Comparison of ENCODE assay signal across 1 cellular context in the genomic region with DNA sequence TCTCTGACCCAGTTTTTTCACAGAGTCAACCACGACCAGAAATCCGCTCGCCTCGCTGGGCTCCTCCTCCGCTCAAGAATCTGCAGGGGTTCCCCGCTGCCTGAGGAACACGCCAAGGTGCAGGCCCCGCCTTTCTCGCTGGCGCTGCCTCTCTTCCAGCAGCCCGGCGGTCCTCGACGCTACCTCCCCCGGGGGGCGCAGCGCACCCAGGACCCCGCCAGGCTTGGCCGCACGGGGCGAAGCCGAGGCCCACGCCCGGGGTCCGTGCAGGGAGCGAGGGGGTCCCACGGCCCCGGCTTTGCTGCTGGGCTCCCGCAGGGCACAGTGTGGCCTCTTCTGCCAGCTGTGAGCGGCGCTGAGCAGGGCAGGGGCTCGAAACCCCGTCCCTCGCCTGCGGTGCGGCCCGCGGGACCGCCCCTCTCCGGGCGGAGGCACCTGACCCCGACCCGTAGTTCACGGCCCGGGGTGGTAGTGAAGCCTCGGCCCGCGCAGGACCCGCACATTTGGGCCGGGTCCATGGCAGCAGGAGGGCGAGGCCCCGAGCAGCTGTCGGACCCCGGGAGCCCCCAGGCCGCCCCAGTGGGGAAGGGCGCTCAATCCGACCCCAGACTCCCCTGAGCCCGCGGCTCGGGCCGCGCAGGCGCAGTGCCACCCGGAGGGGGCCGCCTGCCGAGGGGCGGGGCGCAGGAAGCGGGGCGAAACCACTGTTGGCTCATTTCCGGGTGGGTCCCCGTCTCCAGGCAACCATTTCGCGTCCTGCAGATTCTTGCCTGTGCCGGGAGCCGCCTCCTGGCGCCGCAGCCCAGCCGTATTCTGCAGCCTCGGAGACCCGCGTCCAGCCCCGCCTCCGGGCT.
TF ChIP-seq lines count a peak whose summit lies in the region.

No MANE protein-coding gene starts in this region.

TF ChIP-seq in K562, 482 proteins besides CTCF, POLR2A, EP300 and RAD21 (continued from another document and continues in another):
- TF ChIP-seq SIRT6 (IDR thresholded peaks at IDR 0.05; ENCODE audit: low read depth, low read length) (no peak), ZNF77 (CRISPR knock-in tag; IDR thresholded peaks at IDR 0.05) (no peak), YY1 (IDR thresholded peaks at IDR 0.05; ENCODE audit: borderline replicate concordance in 1 of 3, control insufficient read depth in 1 of 3, extremely low read depth in 1 of 3, insufficient read depth in 3 of 3, insufficient read length in 1 of 3, insufficient replicate concordance in 2 of 3, low read depth in 1 of 3, low read length in 2 of 3) (peak in 1 of 3 experiments; percentile 19), ZNF384 (IDR thresholded peaks at IDR 0.05; ENCODE audit: low read depth, low read length) (no peak), NCOR1 (IDR thresholded peaks at IDR 0.05) (no peak), ZNF76 (CRISPR knock-in tag; IDR thresholded peaks at IDR 0.05; ENCODE audit: borderline replicate concordance) (peak; percentile 68; the same call in 1 of the 2 replicates), ZBTB17 (CRISPR knock-in tag; IDR thresholded peaks at IDR 0.05) (no peak), CBFA2T3 (IDR thresholded peaks at IDR 0.05) (no peak), ZNF23 (CRISPR knock-in tag; IDR thresholded peaks at IDR 0.05) (no peak), ZNF644 (tag; IDR thresholded peaks at IDR 0.05; ENCODE audit: low read depth) (no peak), BRD9 (IDR thresholded peaks at IDR 0.05; ENCODE audit: low read depth, partially characterized antibody) (no peak), ZBTB8A (IDR thresholded peaks at IDR 0.05; ENCODE audit: partially characterized antibody) (no peak), MCM2 (IDR thresholded peaks at IDR 0.05; ENCODE audit: low read depth) (no peak), KLF10 (CRISPR knock-in tag; IDR thresholded peaks at IDR 0.05) (no peak), ZNF707 (CRISPR knock-in tag; conservative IDR thresholded peaks at IDR 0.05) (no peak), NFYB (IDR thresholded peaks at IDR 0.05; ENCODE audit: extremely low read depth, insufficient read length) (no peak), FOXK2 (conservative IDR thresholded peaks at IDR 0.05 in 1 of 2, IDR thresholded peaks at IDR 0.05 in 1 of 2; ENCODE audit: low read depth in 2 of 2) (peak in 1 of 2 experiments; percentile 65; a peak in 2 of 4 replicates), IFI16 (CRISPR knock-in tag; IDR thresholded peaks at IDR 0.05) (no peak), NR2C2 (CRISPR knock-in tag; IDR thresholded peaks at IDR 0.05) (peak; percentile 48; the same call in 1 of the 2 replicates), NR2C2 (tag; IDR thresholded peaks at IDR 0.05) (peak; percentile 91), HNRNPUL1 (IDR thresholded peaks at IDR 0.05; ENCODE audit: low read length) (no peak), ZNF766 (CRISPR knock-in tag; conservative IDR thresholded peaks at IDR 0.05) (no peak), SP2 (IDR thresholded peaks at IDR 0.05; ENCODE audit: extremely low read depth, low read depth, low read length, poor library complexity, severe bottlenecking) (no peak), RBM34 (IDR thresholded peaks at IDR 0.05; ENCODE audit: borderline replicate concordance, insufficient read depth, low read length) (peak; percentile 94), PRMT5 (CRISPR knock-in tag; IDR thresholded peaks at IDR 0.05) (no peak), ZNF174 (CRISPR knock-in tag; IDR thresholded peaks at IDR 0.05) (no peak)
- TF ChIP-seq, protein P1, sequence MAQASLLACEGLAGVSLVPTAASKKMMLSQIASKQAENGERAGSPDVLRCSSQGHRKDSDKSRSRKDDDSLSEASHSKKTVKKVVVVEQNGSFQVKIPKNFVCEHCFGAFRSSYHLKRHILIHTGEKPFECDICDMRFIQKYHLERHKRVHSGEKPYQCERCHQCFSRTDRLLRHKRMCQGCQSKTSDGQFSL (CRISPR knock-in tag; IDR thresholded peaks at IDR 0.05): no peak
- TF ChIP-seq, protein P1 (tag; IDR thresholded peaks at IDR 0.05): no peak
- TF ChIP-seq, protein P2, sequence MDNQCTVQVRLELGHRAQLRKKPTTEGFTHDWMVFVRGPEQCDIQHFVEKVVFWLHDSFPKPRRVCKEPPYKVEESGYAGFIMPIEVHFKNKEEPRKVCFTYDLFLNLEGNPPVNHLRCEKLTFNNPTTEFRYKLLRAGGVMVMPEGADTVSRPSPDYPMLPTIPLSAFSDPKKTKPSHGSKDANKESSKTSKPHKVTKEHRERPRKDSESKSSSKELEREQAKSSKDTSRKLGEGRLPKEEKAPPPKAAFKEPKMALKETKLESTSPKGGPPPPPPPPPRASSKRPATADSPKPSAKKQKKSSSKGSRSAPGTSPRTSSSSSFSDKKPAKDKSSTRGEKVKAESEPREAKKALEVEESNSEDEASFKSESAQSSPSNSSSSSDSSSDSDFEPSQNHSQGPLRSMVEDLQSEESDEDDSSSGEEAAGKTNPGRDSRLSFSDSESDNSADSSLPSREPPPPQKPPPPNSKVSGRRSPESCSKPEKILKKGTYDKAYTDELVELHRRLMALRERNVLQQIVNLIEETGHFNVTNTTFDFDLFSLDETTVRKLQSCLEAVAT (IDR thresholded peaks at IDR 0.05): no peak
- TF ChIP-seq, protein P3, sequence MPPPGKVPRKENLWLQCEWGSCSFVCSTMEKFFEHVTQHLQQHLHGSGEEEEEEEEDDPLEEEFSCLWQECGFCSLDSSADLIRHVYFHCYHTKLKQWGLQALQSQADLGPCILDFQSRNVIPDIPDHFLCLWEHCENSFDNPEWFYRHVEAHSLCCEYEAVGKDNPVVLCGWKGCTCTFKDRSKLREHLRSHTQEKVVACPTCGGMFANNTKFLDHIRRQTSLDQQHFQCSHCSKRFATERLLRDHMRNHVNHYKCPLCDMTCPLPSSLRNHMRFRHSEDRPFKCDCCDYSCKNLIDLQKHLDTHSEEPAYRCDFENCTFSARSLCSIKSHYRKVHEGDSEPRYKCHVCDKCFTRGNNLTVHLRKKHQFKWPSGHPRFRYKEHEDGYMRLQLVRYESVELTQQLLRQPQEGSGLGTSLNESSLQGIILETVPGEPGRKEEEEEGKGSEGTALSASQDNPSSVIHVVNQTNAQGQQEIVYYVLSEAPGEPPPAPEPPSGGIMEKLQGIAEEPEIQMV (tag; conservative IDR thresholded peaks at IDR 0.05; ENCODE audit: low read depth): no peak
- TF ChIP-seq, protein P4, sequence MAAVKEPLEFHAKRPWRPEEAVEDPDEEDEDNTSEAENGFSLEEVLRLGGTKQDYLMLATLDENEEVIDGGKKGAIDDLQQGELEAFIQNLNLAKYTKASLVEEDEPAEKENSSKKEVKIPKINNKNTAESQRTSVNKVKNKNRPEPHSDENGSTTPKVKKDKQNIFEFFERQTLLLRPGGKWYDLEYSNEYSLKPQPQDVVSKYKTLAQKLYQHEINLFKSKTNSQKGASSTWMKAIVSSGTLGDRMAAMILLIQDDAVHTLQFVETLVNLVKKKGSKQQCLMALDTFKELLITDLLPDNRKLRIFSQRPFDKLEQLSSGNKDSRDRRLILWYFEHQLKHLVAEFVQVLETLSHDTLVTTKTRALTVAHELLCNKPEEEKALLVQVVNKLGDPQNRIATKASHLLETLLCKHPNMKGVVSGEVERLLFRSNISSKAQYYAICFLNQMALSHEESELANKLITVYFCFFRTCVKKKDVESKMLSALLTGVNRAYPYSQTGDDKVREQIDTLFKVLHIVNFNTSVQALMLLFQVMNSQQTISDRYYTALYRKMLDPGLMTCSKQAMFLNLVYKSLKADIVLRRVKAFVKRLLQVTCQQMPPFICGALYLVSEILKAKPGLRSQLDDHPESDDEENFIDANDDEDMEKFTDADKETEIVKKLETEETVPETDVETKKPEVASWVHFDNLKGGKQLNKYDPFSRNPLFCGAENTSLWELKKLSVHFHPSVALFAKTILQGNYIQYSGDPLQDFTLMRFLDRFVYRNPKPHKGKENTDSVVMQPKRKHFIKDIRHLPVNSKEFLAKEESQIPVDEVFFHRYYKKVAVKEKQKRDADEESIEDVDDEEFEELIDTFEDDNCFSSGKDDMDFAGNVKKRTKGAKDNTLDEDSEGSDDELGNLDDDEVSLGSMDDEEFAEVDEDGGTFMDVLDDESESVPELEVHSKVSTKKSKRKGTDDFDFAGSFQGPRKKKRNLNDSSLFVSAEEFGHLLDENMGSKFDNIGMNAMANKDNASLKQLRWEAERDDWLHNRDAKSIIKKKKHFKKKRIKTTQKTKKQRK (IDR thresholded peaks at IDR 0.05; ENCODE audit: borderline replicate concordance, low read depth, low read length): no peak
- TF ChIP-seq, protein P5, sequence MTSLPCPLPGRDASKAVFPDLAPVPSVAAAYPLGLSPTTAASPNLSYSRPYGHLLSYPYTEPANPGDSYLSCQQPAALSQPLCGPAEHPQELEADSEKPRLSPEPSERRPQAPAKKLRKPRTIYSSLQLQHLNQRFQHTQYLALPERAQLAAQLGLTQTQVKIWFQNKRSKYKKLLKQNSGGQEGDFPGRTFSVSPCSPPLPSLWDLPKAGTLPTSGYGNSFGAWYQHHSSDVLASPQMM (CRISPR knock-in tag; IDR thresholded peaks at IDR 0.05): no peak
- TF ChIP-seq, protein P6, sequence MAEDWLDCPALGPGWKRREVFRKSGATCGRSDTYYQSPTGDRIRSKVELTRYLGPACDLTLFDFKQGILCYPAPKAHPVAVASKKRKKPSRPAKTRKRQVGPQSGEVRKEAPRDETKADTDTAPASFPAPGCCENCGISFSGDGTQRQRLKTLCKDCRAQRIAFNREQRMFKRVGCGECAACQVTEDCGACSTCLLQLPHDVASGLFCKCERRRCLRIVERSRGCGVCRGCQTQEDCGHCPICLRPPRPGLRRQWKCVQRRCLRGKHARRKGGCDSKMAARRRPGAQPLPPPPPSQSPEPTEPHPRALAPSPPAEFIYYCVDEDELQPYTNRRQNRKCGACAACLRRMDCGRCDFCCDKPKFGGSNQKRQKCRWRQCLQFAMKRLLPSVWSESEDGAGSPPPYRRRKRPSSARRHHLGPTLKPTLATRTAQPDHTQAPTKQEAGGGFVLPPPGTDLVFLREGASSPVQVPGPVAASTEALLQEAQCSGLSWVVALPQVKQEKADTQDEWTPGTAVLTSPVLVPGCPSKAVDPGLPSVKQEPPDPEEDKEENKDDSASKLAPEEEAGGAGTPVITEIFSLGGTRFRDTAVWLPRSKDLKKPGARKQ (CRISPR knock-in tag; IDR thresholded peaks at IDR 0.05): no peak
- TF ChIP-seq, protein P7, sequence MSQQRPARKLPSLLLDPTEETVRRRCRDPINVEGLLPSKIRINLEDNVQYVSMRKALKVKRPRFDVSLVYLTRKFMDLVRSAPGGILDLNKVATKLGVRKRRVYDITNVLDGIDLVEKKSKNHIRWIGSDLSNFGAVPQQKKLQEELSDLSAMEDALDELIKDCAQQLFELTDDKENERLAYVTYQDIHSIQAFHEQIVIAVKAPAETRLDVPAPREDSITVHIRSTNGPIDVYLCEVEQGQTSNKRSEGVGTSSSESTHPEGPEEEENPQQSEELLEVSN (IDR thresholded peaks at IDR 0.05; ENCODE audit: borderline replicate concordance in 1 of 2, extremely low read depth in 1 of 2, insufficient read depth in 1 of 2, insufficient read length in 1 of 2, low read depth in 1 of 2, low read length in 1 of 2, poor library complexity in 1 of 2, severe bottlenecking in 1 of 2): peak; percentile 10 to 78
- TF ChIP-seq, protein P8, sequence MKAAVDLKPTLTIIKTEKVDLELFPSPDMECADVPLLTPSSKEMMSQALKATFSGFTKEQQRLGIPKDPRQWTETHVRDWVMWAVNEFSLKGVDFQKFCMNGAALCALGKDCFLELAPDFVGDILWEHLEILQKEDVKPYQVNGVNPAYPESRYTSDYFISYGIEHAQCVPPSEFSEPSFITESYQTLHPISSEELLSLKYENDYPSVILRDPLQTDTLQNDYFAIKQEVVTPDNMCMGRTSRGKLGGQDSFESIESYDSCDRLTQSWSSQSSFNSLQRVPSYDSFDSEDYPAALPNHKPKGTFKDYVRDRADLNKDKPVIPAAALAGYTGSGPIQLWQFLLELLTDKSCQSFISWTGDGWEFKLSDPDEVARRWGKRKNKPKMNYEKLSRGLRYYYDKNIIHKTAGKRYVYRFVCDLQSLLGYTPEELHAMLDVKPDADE (conservative IDR thresholded peaks at IDR 0.05; ENCODE audit: control insufficient read depth, low read depth, low read length): peak; percentile 45; the same call in 1 of the 2 replicates
- TF ChIP-seq, protein P9, sequence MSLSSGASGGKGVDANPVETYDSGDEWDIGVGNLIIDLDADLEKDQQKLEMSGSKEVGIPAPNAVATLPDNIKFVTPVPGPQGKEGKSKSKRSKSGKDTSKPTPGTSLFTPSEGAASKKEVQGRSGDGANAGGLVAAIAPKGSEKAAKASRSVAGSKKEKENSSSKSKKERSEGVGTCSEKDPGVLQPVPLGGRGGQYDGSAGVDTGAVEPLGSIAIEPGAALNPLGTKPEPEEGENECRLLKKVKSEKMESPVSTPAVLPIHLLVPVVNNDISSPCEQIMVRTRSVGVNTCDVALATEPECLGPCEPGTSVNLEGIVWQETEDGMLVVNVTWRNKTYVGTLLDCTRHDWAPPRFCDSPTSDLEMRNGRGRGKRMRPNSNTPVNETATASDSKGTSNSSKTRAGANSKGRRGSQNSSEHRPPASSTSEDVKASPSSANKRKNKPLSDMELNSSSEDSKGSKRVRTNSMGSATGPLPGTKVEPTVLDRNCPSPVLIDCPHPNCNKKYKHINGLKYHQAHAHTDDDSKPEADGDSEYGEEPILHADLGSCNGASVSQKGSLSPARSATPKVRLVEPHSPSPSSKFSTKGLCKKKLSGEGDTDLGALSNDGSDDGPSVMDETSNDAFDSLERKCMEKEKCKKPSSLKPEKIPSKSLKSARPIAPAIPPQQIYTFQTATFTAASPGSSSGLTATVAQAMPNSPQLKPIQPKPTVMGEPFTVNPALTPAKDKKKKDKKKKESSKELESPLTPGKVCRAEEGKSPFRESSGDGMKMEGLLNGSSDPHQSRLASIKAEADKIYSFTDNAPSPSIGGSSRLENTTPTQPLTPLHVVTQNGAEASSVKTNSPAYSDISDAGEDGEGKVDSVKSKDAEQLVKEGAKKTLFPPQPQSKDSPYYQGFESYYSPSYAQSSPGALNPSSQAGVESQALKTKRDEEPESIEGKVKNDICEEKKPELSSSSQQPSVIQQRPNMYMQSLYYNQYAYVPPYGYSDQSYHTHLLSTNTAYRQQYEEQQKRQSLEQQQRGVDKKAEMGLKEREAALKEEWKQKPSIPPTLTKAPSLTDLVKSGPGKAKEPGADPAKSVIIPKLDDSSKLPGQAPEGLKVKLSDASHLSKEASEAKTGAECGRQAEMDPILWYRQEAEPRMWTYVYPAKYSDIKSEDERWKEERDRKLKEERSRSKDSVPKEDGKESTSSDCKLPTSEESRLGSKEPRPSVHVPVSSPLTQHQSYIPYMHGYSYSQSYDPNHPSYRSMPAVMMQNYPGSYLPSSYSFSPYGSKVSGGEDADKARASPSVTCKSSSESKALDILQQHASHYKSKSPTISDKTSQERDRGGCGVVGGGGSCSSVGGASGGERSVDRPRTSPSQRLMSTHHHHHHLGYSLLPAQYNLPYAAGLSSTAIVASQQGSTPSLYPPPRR (CRISPR knock-in tag; IDR thresholded peaks at IDR 0.05; ENCODE audit: borderline replicate concordance): no peak
